In the genomic region with DNA sequence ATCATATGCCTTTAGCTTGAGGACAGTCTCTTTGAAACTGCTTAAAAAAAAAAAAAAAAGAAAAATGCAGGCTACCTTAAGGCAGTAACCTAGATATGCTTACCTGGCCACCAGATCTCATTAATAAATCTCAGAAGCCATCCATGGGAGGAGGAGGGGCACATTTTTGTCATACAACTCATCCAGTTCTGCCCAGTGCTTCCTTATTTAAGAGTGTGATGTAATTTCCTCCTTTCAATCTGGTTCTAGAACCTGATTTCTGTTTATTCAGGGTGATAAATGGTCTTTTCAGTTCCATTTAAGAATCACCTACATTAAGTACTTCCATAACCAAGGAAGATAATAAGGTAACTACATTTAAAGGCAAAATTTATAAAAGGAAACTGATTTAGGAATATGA, we compare ENCODE assay signal across 10 cellular contexts. TPM values are rescaled to one million over a fixed set of nuclear protein-coding genes. Genes with fewer than 3 reads are reported as not detected.
DNase-seq lines count a peak whose midpoint lies in the region; ATAC-seq and TF ChIP-seq lines count a peak whose summit lies in the region.
"Had no signal": no experiment of that assay in that cellular context is flagged by ENCODE, and none has a peak within 500 bp of the region (broad histone marks: within the 10 kb centered on the region; RNA-seq: fewer than 3 reads in every experiment).

No MANE protein-coding gene starts in this region.

- TF ChIP-seq POLR2A in gastroesophageal sphincter (IDR thresholded peaks at IDR 0.05): no peak
- TF ChIP-seq POLR2A in gastrocnemius medialis (IDR thresholded peaks at IDR 0.05): no peak

- H3K4me3 ChIP-seq in HEK293 (ENCODE audit: low read depth, low read length) (no peak overlapping the region), SJSA1 (no peak overlapping the region), gastroesophageal sphincter (peak overlapping the region in 1 of 2 donors; percentile 86), gastrocnemius medialis (peak overlapping the region in 1 of 4 donors; percentile 11)
- H3K4me3 ChIP-seq: Peyer's patch had no signal

- H3K36me3 ChIP-seq in HEK293 (ENCODE audit: control insufficient read depth in 2 of 2, insufficient read depth in 1 of 2, low read length in 2 of 2): no peaks in the 10 kb centered on the region
- H3K36me3 ChIP-seq in SJSA1: 0 out of 2 replicates have a peak, but pooled peaks cover 3% of the 10 kb centered on the region
- H3K36me3 ChIP-seq in gastroesophageal sphincter: peaks cover 0 to 4% of the 10 kb centered on the region in 2 donors
- peaks cover 0 to 9% of the 10 kb centered on the region in 2 donors for H3K36me3 ChIP-seq in gastrocnemius medialis
- H3K36me3 ChIP-seq: Peyer's patch had no signal

- H3K4me1 ChIP-seq in HEK293 (ENCODE audit: control insufficient read depth, insufficient read depth, low read length) (peaks cover 64% of the 10 kb centered on the region), SJSA1 (replicated peaks) (peaks cover 67% of the 10 kb centered on the region), gastroesophageal sphincter (peaks cover 24 to 76% (median 42%) of the 10 kb centered on the region in 3 donors), gastrocnemius medialis (peaks cover 87 to 96% of the 10 kb centered on the region in 2 donors)

- no peak for TF ChIP-seq CTCF in HEK293 (tag by site-specific recombination; IDR thresholded peaks at IDR 0.05)
- no peak for TF ChIP-seq CTCF in gastroesophageal sphincter (IDR thresholded peaks at IDR 0.05)
- TF ChIP-seq CTCF in gastrocnemius medialis (IDR thresholded peaks at IDR 0.05 in 4 of 5, conservative IDR thresholded peaks at IDR 0.05 in 1 of 5): no peak

- H3K36me3 Mint-ChIP-seq in activated naive CD4-positive, alpha-beta T cell treated with anti-CD3 and anti-CD28 coated beads, Interleukin-2, amount 50 U/mL, for 72 hours: peaks cover 0 to 1% of the 10 kb centered on the region in 2 donors

- H3K27ac ChIP-seq in HEK293 (ENCODE audit: extremely low read depth, low read depth, low read length): no peak overlapping the region
- H3K27ac ChIP-seq in SJSA1: peak overlapping the region; percentile 20; the same call in 1 of the 2 replicates
- H3K27ac ChIP-seq in gastroesophageal sphincter: peak overlapping the region; percentile 96 to 98 (median 97)
- peak overlapping the region; percentile 64 to 94 (median 88) for H3K27ac ChIP-seq in gastrocnemius medialis

- no peaks in the 10 kb centered on the region for H3K9me3 Mint-ChIP-seq in activated naive CD4-positive, alpha-beta T cell treated with anti-CD3 and anti-CD28 coated beads, Interleukin-2, amount 50 U/mL, for 72 hours

- H3K27ac Mint-ChIP-seq in activated naive CD4-positive, alpha-beta T cell treated with anti-CD3 and anti-CD28 coated beads, Interleukin-2, amount 50 U/mL, for 72 hours: no peak overlapping the region

- CTCF ChIA-PET in HEK293 (lab: Yijun Ruan, JAX): interaction anchor here (0.5 to 10.6 kb wide), 6 partner anchors 44 to 681 kb away, joined by 3 to 169 read pairs (median 11); no protein-coding TSS in a partner anchor

- no peaks in the 10 kb centered on the region for H3K27me3 ChIP-seq in SJSA1 (replicated peaks)
- no peaks in the 10 kb centered on the region for H3K27me3 ChIP-seq in gastroesophageal sphincter
- no peaks in the 10 kb centered on the region for H3K27me3 ChIP-seq in gastrocnemius medialis
- H3K27me3 ChIP-seq: Peyer's patch had no signal

- H3K9me3 ChIP-seq in HEK293 (ENCODE audit: control insufficient read depth, insufficient read depth, low read depth, low read length) (no peaks in the 10 kb centered on the region), SJSA1 (replicated peaks) (no peaks in the 10 kb centered on the region), gastroesophageal sphincter (no peaks in the 10 kb centered on the region), gastrocnemius medialis (no peaks in the 10 kb centered on the region)
- H3K9me3 ChIP-seq: Peyer's patch had no signal

- no peak for TF ChIP-seq EP300 in gastroesophageal sphincter (IDR thresholded peaks at IDR 0.05)

- DNase-seq in SJSA1 (ENCODE audit: low read depth in 1 of 2, low spot score in 2 of 2) (peak in 1 of 2 experiments; percentile 48), gastrocnemius medialis (no peak), DMS 273 treated with DMSO at 0.1 percent for 48 hours (lab: John Stamatoyannopoulos, UW) (no peak)
- DNase-seq in stimulated activated CD4-positive, alpha-beta T cell treated with anti-CD3 and anti-CD28 coated beads, Interleukin-2, amount 100 ng/mL, for 48 hours: no peak
- no peak for DNase-seq in activated naive CD4-positive, alpha-beta T cell treated with anti-CD3 and anti-CD28 coated beads, Interleukin-2, amount 50 U/mL, for 72 hours (ENCODE audit: low spot score in 2 of 2)
- DNase-seq: activated gamma-delta T cell treated with Interleukin-2 at 50 U/mL for 16 hours had no signal

- intact Hi-C loops in gastrocnemius medialis (cut with DNase I; ENCODE audit: low total_unique reads): no loop called here

- ATAC-seq in gastroesophageal sphincter: no peak
- no peak for ATAC-seq in gastrocnemius medialis
- no peak for ATAC-seq in activated naive CD4-positive, alpha-beta T cell treated with anti-CD3 and anti-CD28 coated beads, Interleukin-2, amount 50 U/mL, for 72 hours
- ATAC-seq in HG02610 (IDR thresholded peaks at IDR 0.05; ENCODE audit: unreplicated experiment): no peak

- POLR2A ChIA-PET in HEK293 (lab: Yijun Ruan, JAX): no interaction called here

- in situ Hi-C loops in gastrocnemius medialis (cut with MboI; ENCODE audit: low sequenced_read_pairs in 4 of 4): loop anchor here in 1 of 4 donors (5.0 kb wide), 1 partner anchor 38 kb away; no protein-coding TSS in a partner anchor

TF ChIP-seq in HEK293, 187 proteins besides CTCF, POLR2A, EP300 and RAD21 (continues in another document):
- TF ChIP-seq PRDM1 (tag by site-specific recombination; IDR thresholded peaks at IDR 0.05) (peak; percentile 5; the same call in 1 of the 2 replicates), WT1 (tag by site-specific recombination; IDR thresholded peaks at IDR 0.05) (peak; percentile 61), ZNF670 (tag by site-specific recombination; IDR thresholded peaks at IDR 0.05; ENCODE audit: low read depth) (no peak), ZNF521 (tag by site-specific recombination; IDR thresholded peaks at IDR 0.05) (no peak), ZNF677 (tag by site-specific recombination; IDR thresholded peaks at IDR 0.05) (no peak), ZNF239 (tag by site-specific recombination; IDR thresholded peaks at IDR 0.05) (no peak), ZNF274 (IDR thresholded peaks at IDR 0.05; ENCODE audit: low read length) (no peak), ZNF274 (tag by site-specific recombination; IDR thresholded peaks at IDR 0.05; ENCODE audit: borderline replicate concordance) (no peak), SP7 (tag by site-specific recombination; IDR thresholded peaks at IDR 0.05) (peak; percentile 74), ZNF211 (tag by site-specific recombination; IDR thresholded peaks at IDR 0.05; ENCODE audit: low read depth) (no peak), TRIM28 (IDR thresholded peaks at IDR 0.05; ENCODE audit: borderline replicate concordance, low read length) (no peak)
- TF ChIP-seq, protein P1, sequence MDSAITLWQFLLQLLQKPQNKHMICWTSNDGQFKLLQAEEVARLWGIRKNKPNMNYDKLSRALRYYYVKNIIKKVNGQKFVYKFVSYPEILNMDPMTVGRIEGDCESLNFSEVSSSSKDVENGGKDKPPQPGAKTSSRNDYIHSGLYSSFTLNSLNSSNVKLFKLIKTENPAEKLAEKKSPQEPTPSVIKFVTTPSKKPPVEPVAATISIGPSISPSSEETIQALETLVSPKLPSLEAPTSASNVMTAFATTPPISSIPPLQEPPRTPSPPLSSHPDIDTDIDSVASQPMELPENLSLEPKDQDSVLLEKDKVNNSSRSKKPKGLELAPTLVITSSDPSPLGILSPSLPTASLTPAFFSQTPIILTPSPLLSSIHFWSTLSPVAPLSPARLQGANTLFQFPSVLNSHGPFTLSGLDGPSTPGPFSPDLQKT (IDR thresholded peaks at IDR 0.05; ENCODE audit: borderline replicate concordance, low read depth, low read length): no peak
- TF ChIP-seq, protein P2, sequence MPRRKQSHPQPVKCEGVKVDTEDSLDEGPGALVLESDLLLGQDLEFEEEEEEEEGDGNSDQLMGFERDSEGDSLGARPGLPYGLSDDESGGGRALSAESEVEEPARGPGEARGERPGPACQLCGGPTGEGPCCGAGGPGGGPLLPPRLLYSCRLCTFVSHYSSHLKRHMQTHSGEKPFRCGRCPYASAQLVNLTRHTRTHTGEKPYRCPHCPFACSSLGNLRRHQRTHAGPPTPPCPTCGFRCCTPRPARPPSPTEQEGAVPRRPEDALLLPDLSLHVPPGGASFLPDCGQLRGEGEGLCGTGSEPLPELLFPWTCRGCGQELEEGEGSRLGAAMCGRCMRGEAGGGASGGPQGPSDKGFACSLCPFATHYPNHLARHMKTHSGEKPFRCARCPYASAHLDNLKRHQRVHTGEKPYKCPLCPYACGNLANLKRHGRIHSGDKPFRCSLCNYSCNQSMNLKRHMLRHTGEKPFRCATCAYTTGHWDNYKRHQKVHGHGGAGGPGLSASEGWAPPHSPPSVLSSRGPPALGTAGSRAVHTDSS (tag by site-specific recombination; IDR thresholded peaks at IDR 0.05): no peak
- TF ChIP-seq, protein P3, sequence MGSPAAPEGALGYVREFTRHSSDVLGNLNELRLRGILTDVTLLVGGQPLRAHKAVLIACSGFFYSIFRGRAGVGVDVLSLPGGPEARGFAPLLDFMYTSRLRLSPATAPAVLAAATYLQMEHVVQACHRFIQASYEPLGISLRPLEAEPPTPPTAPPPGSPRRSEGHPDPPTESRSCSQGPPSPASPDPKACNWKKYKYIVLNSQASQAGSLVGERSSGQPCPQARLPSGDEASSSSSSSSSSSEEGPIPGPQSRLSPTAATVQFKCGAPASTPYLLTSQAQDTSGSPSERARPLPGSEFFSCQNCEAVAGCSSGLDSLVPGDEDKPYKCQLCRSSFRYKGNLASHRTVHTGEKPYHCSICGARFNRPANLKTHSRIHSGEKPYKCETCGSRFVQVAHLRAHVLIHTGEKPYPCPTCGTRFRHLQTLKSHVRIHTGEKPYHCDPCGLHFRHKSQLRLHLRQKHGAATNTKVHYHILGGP (tag by site-specific recombination; IDR thresholded peaks at IDR 0.05): no peak

RNA-seq across cellular contexts. Expression of a gene that starts 6.1 kb away (rescaled TPM):
- total RNA-seq in SJSA1 (2014; rRNA removed; shearing (Covaris generic)): 18.4 and 21.7 TPM in 2 replicates
- 100 to 1,000 TPM; 344 to 570 (median 393) TPM for total RNA-seq in gastroesophageal sphincter
- 100 to 1,000 TPM; 184 to 644 (median 448) TPM for total RNA-seq in gastrocnemius medialis
- 1 to 10 TPM; 1.9 to 2.3 TPM for total RNA-seq in activated naive CD4-positive, alpha-beta T cell treated with anti-CD3 and anti-CD28 coated beads, Interleukin-2, amount 50 U/mL, for 72 hours

RNA-seq across cellular contexts. Expression of a gene that starts 58.5 kb away (rescaled TPM):
- total RNA-seq in SJSA1 (2014; rRNA removed; shearing (Covaris generic)): 436 and 479 TPM in 2 replicates
- 100 to 1,000 TPM; 208 to 250 (median 224) TPM for total RNA-seq in gastroesophageal sphincter
- total RNA-seq in gastrocnemius medialis: 100 to 1,000 TPM; 291 to 370 (median 332) TPM
- 100 to 1,000 TPM; 385 to 475 TPM for total RNA-seq in activated naive CD4-positive, alpha-beta T cell treated with anti-CD3 and anti-CD28 coated beads, Interleukin-2, amount 50 U/mL, for 72 hours
